Comparison of ENCODE assay signal across 28 cellular contexts in genomic region chr6:136890194-136890558, GRCh38. TPM values are rescaled to one million over a fixed set of nuclear protein-coding genes. Genes with fewer than 3 reads are reported as not detected.
DNase-seq lines count a peak whose midpoint lies in the region; ATAC-seq and TF ChIP-seq lines count a peak whose summit lies in the region.
"Had no signal": no experiment of that assay in that cellular context is flagged by ENCODE, and none has a peak within 500 bp of the region (broad histone marks: within the 10 kb centered on the region; RNA-seq: fewer than 3 reads in every experiment).

No MANE protein-coding gene starts in this region.

- H3K4me2 ChIP-seq in Loucy (ENCODE audit: low read depth, low read length, poor library complexity, severe bottlenecking) = peak overlapping the region; percentile 46

- no peaks in the 10 kb centered on the region for H3K79me2 ChIP-seq in Loucy (ENCODE audit: insufficient read depth, low read length)

- TF ChIP-seq CTCF in A673 (conservative IDR thresholded peaks at IDR 0.05; ENCODE audit: low read depth, low read length) (peak; percentile 15; the same call in 1 of the 2 replicates), Loucy (conservative IDR thresholded peaks at IDR 0.05; ENCODE audit: low read length) (peak; percentile 35), VCaP (conservative IDR thresholded peaks at IDR 0.05) (no peak), mucosa of descending colon (IDR thresholded peaks at IDR 0.05) (no peak), GM20000 (IDR thresholded peaks at IDR 0.05; ENCODE audit: extremely low read depth, missing control alignments) (no peak), testis (IDR thresholded peaks at IDR 0.05) (no peak)

- DNase-seq in A673 (ENCODE audit: low spot score) (no peak), mucosa of descending colon (no peak), SHP77 treated with DMSO at 0.1 percent for 48 hours (lab: John Stamatoyannopoulos, UW) (no peak), GM20000 (ENCODE audit: low spot score) (no peak), testis (no peak)
- DNase-seq: ACHN; activated CD4-positive, alpha-beta T cell treated with anti-CD3 and anti-CD28 coated beads, Interleukin-2, amount 10 ng/mL, durations not matched to agents 24 days and 14 days; activated naive CD4-positive, alpha-beta T cell; activated T-cell treated with anti-CD3 and anti-CD28 coated beads, Interleukin-2, amount 50 U/mL, for 72 hours; BE2C; DMS79 treated with DMSO at 0.1 percent for 48 hours; GM23248; HFFc6; naive thymus-derived CD8-positive, alpha-beta T cell; NCI-H226; ovary; RPMI8226; spleen; stimulated activated CD4-positive, alpha-beta T cell treated with anti-CD3 and anti-CD28 coated beads, Interleukin-2, amount 100 ng/mL, for 48 hours; substantia nigra; upper lobe of right lung; WERI-Rb-1 had no signal

- H3K4me1 ChIP-seq in A673 (ENCODE audit: insufficient read depth, low read length, poor library complexity, severe bottlenecking) (peaks cover 32% of the 10 kb centered on the region), Loucy (ENCODE audit: insufficient read depth, low read length, poor library complexity, severe bottlenecking) (peaks cover 17% of the 10 kb centered on the region), mucosa of descending colon (ENCODE audit: low read depth) (no peaks in the 10 kb centered on the region), testis (no peaks in the 10 kb centered on the region)
- H3K4me1 ChIP-seq: upper lobe of right lung had no signal

- 78 to 86% methylated on average over 3 of the region's 3 CpGs for WGBS in testis, 2 donors

- POLR2A ChIA-PET in A673 (lab: Charles Lee; ENCODE audit: low non-redundant PET) = interaction anchor here (0.7 kb wide), 1 partner anchor 573 kb away, joined by 4 read pairs; no protein-coding TSS in a partner anchor

- no peak for TF ChIP-seq POLR2A in testis (IDR thresholded peaks at IDR 0.05)

- H3K9ac ChIP-seq in Loucy (ENCODE audit: low read depth, low read length, poor library complexity, severe bottlenecking) = no peak overlapping the region
- H3K9ac ChIP-seq: GM23248 had no signal

- H3K9me2 ChIP-seq in Loucy (replicated peaks; ENCODE audit: low read depth, low read length) = no peaks in the 10 kb centered on the region

- H2AFZ ChIP-seq in Loucy (ENCODE audit: low read length) = peak overlapping the region; percentile 3; the same call in 1 of the 2 replicates
- H2AFZ ChIP-seq: GM23248 had no signal

- CTCF ChIA-PET in A673 (lab: Charles Lee) = no interaction called here

- H4K20me1 ChIP-seq in Loucy (ENCODE audit: insufficient read depth, low read length, poor library complexity, severe bottlenecking) = no peaks in the 10 kb centered on the region

- ATAC-seq in mucosa of descending colon = peak; percentile 18
- ATAC-seq in HG03571 (IDR thresholded peaks at IDR 0.05; ENCODE audit: unreplicated experiment) = no peak
- ATAC-seq: activated T-cell treated with anti-CD3 and anti-CD28 coated beads, Interleukin-2, amount 50 U/mL, for 72 hours; left lobe of liver; naive thymus-derived CD8-positive, alpha-beta T cell had no signal

- H3K36me3 ChIP-seq in A673 (ENCODE audit: insufficient read depth, low read length, poor library complexity, severe bottlenecking) (no peaks in the 10 kb centered on the region), Loucy (ENCODE audit: insufficient read depth, low read length) (no peaks in the 10 kb centered on the region), mucosa of descending colon (ENCODE audit: low read depth) (no peaks in the 10 kb centered on the region), testis (ENCODE audit: low read depth, missing control alignments) (no peaks in the 10 kb centered on the region)
- H3K36me3 ChIP-seq: BE2C, ovary, upper lobe of right lung, WERI-Rb-1 had no signal

- intact Hi-C loops in A673 (cut with micrococcal nuclease; ENCODE audit: unreplicated experiment) = no loop called here
- intact Hi-C loops in mucosa of descending colon (cut with DNase I, micrococcal nuclease) = no loop called here
- intact Hi-C loops in testis (cut with DNase I; ENCODE audit: low total_unique reads) = no loop called here

- no peak overlapping the region for H3K4me3 ChIP-seq in A673 (ENCODE audit: low read depth, low read length, poor library complexity, severe bottlenecking)
- H3K4me3 ChIP-seq in Loucy (ENCODE audit: low read length, poor library complexity, severe bottlenecking) = no peak overlapping the region
- no peak overlapping the region for H3K4me3 ChIP-seq in mucosa of descending colon
- H3K4me3 ChIP-seq in testis = no peak overlapping the region
- H3K4me3 ChIP-seq: GM23248, ovary, spleen, upper lobe of right lung had no signal

- H3K27me3 ChIP-seq in A673 (replicated peaks; ENCODE audit: insufficient read depth, low read depth, low read length, poor library complexity) (no peaks in the 10 kb centered on the region), Loucy (ENCODE audit: insufficient read depth, low read length, poor library complexity, severe bottlenecking) (no peaks in the 10 kb centered on the region), testis (no peaks in the 10 kb centered on the region)
- H3K27me3 ChIP-seq: BE2C, ovary, spleen, upper lobe of right lung had no signal

- H3K27ac ChIP-seq in A673 (ENCODE audit: low read depth, low read length, poor library complexity, severe bottlenecking) (peak overlapping the region; percentile 15), VCaP (peak overlapping the region; percentile 55), testis (no peak overlapping the region)
- H3K27ac ChIP-seq: GM23248, ovary, spleen, upper lobe of right lung, WERI-Rb-1 had no signal

- no peaks in the 10 kb centered on the region for H3F3A ChIP-seq in Loucy (ENCODE audit: low read depth)

- BruUV-seq in A673 (replicated peaks; lab: Mats Ljungman, UMichigan) = no TSS peak

- no peaks in the 10 kb centered on the region for H3K9me3 ChIP-seq in A673 (ENCODE audit: low read depth, low read length, poor library complexity, severe bottlenecking)
- no peaks in the 10 kb centered on the region for H3K9me3 ChIP-seq in Loucy (ENCODE audit: insufficient read depth, low read depth, low read length)
- no peaks in the 10 kb centered on the region for H3K9me3 ChIP-seq in mucosa of descending colon
- no peaks in the 10 kb centered on the region for H3K9me3 ChIP-seq in testis
- H3K9me3 ChIP-seq: BE2C, ovary, spleen, upper lobe of right lung had no signal

RNA-seq across cellular contexts. Expression of gene SLC35D3, which starts 31.9 kb away (rescaled TPM):
- not detected in 2 replicates for total RNA-seq in A673 (2021)
- under 1 TPM; 0.12 to 0.92 (median 0.19) TPM for total RNA-seq in mucosa of descending colon
- total RNA-seq in testis = not detected
- not detected for polyA plus RNA-seq in testis (ENCODE audit: insufficient read depth, low read depth, low replicate concordance)
- total RNA-seq: activated CD4-positive, alpha-beta T cell treated with anti-CD3 and anti-CD28 coated beads, Interleukin-2, amount 10 ng/mL, durations not matched to agents 24 days and 14 days; activated T-cell treated with anti-CD3 and anti-CD28 coated beads, Interleukin-2, amount 50 U/mL, for 72 hours; GM23248; HFFc6; left lobe of liver; LHCN-M2; mesenteric fat pad; naive thymus-derived CD8-positive, alpha-beta T cell; ovary; spleen; upper lobe of right lung had no signal
- polyA plus RNA-seq: GM23248; naive thymus-derived CD8-positive, alpha-beta T cell; spleen had no signal

Comparison
In these comparisons a context has a peak if more than half of its experiments do, and no peak if none do; other contexts are left out.
1. H3K27ac ChIP-seq: peak in A673 (single experiment) and VCaP (single experiment); none in testis (0 of 2).
2. CTCF ChIP-seq: peak in A673 (single experiment) and Loucy (single experiment); none in VCaP (single experiment), mucosa of descending colon (single experiment), GM20000 (single experiment) and testis (0 of 3).